In genomic region chr7:123201901-123202300, GRCh38 we compare ENCODE assay signal across 22 cellular contexts. TPM values are rescaled to one million over a fixed set of nuclear protein-coding genes. Genes with fewer than 3 reads are reported as not detected.
A peak's percentile ranks its signal among the peaks of the same experiment; 100 is the strongest.
DNase-seq lines count a peak whose midpoint lies in the region; ATAC-seq and TF ChIP-seq lines count a peak whose summit lies in the region.
"Had no signal": no experiment of that assay in that cellular context is flagged by ENCODE, and none has a peak within 500 bp of the region (broad histone marks: within the 10 kb centered on the region; RNA-seq: fewer than 3 reads in every experiment).

No MANE protein-coding gene starts in this region.

- no peaks in the 10 kb centered on the region for H3K36me3 ChIP-seq in breast epithelium
- H3K36me3 ChIP-seq: BLaER1 had no signal

- CTCF ChIA-PET in MCF 10A (lab: Yijun Ruan, JAX) = interaction anchor here (0.6 to 1.4 kb wide), 2 partner anchors 165 to 167 kb away, joined by 3 read pairs; no protein-coding TSS in a partner anchor

- H3K4me1 Mint-ChIP-seq in MCF 10A (ENCODE audit: insufficient read depth, unreplicated experiment) (peaks cover 12% of the 10 kb centered on the region), mesothelial cell of epicardium (peaks cover 1% of the 10 kb centered on the region)
- H3K4me1 Mint-ChIP-seq: CD14-positive monocyte; CD4-positive, alpha-beta memory T cell had no signal

- no peak overlapping the region for H3K27ac Mint-ChIP-seq in MCF 10A (ENCODE audit: low read depth, unreplicated experiment)
- no peak overlapping the region for H3K27ac Mint-ChIP-seq in mesothelial cell of epicardium
- H3K27ac Mint-ChIP-seq: CD14-positive monocyte; CD4-positive, alpha-beta memory T cell; GM23338; HFFc6 had no signal

- H3K9me3 Mint-ChIP-seq in MCF 10A (ENCODE audit: unreplicated experiment) = no peaks in the 10 kb centered on the region
- no peaks in the 10 kb centered on the region for H3K9me3 Mint-ChIP-seq in mesothelial cell of epicardium
- H3K9me3 Mint-ChIP-seq: GM23338 had no signal

- no peak for ATAC-seq in GM18511 (IDR thresholded peaks at IDR 0.05; ENCODE audit: unreplicated experiment)
- no peak for ATAC-seq in omental fat pad (ENCODE audit: low FRiP score)
- ATAC-seq: GM23338 had no signal

- intact Hi-C loops in MCF 10A (cut with micrococcal nuclease) (no loop called here), breast epithelium (cut with DNase I; ENCODE audit: low total_unique reads) (loop anchor here (5.0 kb wide), 1 partner anchor 725 kb away; the partner anchor contains the start of gene SPAM1)

- DNase-seq in MCF 10A (ENCODE audit: unreplicated experiment) (peak; percentile 21), breast epithelium (ENCODE audit: low spot score in 2 of 2) (no peak), amniotic epithelial cell (ENCODE audit: low read depth) (peak; percentile 50), epithelial cell of esophagus (ENCODE audit: low read depth) (peak; percentile 51), NOMO-1 treated with dmso at 0.1 percent for 144 hours (lab: John Stamatoyannopoulos, UW; ENCODE audit: unreplicated experiment) (no peak), mesothelial cell of epicardium (ENCODE audit: low spot score in 2 of 2, unreplicated experiment in 2 of 2) (no peak), omental fat pad (ENCODE audit: low spot score) (no peak)
- DNase-seq: CD4-positive, alpha-beta memory T cell; DMS153; DMS79; GDM1; HCEC 1CT; HFFc6 had no signal

- no peaks in the 10 kb centered on the region for H3K36me3 Mint-ChIP-seq in MCF 10A (ENCODE audit: insufficient read depth, unreplicated experiment)
- no peaks in the 10 kb centered on the region for H3K36me3 Mint-ChIP-seq in mesothelial cell of epicardium
- H3K36me3 Mint-ChIP-seq: CD14-positive monocyte; CD4-positive, alpha-beta memory T cell had no signal

- no peaks in the 10 kb centered on the region for H3K27me3 ChIP-seq in breast epithelium
- H3K27me3 ChIP-seq: BLaER1 had no signal

- no peak for TF ChIP-seq CTCF in MCF 10A (IDR thresholded peaks at IDR 0.05; ENCODE audit: unreplicated experiment)
- TF ChIP-seq CTCF in breast epithelium (IDR thresholded peaks at IDR 0.05) = no peak
- TF ChIP-seq CTCF in epithelial cell of esophagus (IDR thresholded peaks at IDR 0.05; ENCODE audit: insufficient read depth, low read depth, low read length, missing control alignments) = no peak
- TF ChIP-seq CTCF in mesothelial cell of epicardium (IDR thresholded peaks at IDR 0.05; ENCODE audit: unreplicated experiment) = no peak
- TF ChIP-seq CTCF in omental fat pad (IDR thresholded peaks at IDR 0.05) = no peak

- H3K9me3 ChIP-seq in breast epithelium = no peaks in the 10 kb centered on the region
- H3K9me3 ChIP-seq: BLaER1 had no signal

- POLR2A ChIA-PET in MCF 10A (lab: Yijun Ruan, JAX) = no interaction called here

- H3K4me1 ChIP-seq in breast epithelium = no peaks in the 10 kb centered on the region
- H3K4me1 ChIP-seq: BLaER1 had no signal

- no TSS peak for BruUV-seq in MCF 10A (replicated peaks; lab: Mats Ljungman, UMichigan)

- no peak for TF ChIP-seq POLR2A in breast epithelium (IDR thresholded peaks at IDR 0.05)

- no peak overlapping the region for H3K27ac ChIP-seq in breast epithelium
- H3K27ac ChIP-seq: 22Rv1, BLaER1, HL-60 had no signal

- H3K27me3 Mint-ChIP-seq in MCF 10A (ENCODE audit: insufficient read depth, unreplicated experiment) (no peaks in the 10 kb centered on the region), mesothelial cell of epicardium (ENCODE audit: low read depth) (no peaks in the 10 kb centered on the region)
- H3K27me3 Mint-ChIP-seq: CD4-positive, alpha-beta memory T cell had no signal

- no peak overlapping the region for H3K4me3 ChIP-seq in breast epithelium
- no peak overlapping the region for H3K4me3 ChIP-seq in epithelial cell of esophagus (ENCODE audit: low read length)
- H3K4me3 ChIP-seq: BLaER1, GM23338 had no signal

- H3K4me3 Mint-ChIP-seq in MCF 10A (ENCODE audit: unreplicated experiment) (no peak overlapping the region), mesothelial cell of epicardium (no peak overlapping the region)
- H3K4me3 Mint-ChIP-seq: CD14-positive monocyte; CD4-positive, alpha-beta memory T cell; GM23338; HFFc6 had no signal

RNA-seq across cellular contexts. Expression of gene SLC13A1, which starts 2.1 kb away (rescaled TPM):
- not detected in 2 replicates for total RNA-seq in MCF 10A (2022)
- total RNA-seq in breast epithelium = not detected
- not detected in 3 replicates for total RNA-seq in mesothelial cell of epicardium
- not detected for total RNA-seq in omental fat pad
- total RNA-seq: A673; CD4-positive, alpha-beta memory T cell; Daoy; GM23338; HFFc6; HT1080 had no signal

Comparison
In these comparisons a context has a peak if more than half of its experiments do, and no peak if none do; other contexts are left out.
1. DNase-seq: peak in MCF 10A (single experiment), amniotic epithelial cell (single experiment) and epithelial cell of esophagus (single experiment); none in breast epithelium (0 of 2), NOMO-1 treated with dmso at 0.1 percent for 144 hours (single experiment), mesothelial cell of epicardium (0 of 2) and omental fat pad (single experiment).